In genomic region chr11:13366266-13367026, GRCh38 we compare ENCODE assay signal across 20 cellular contexts.
"Had no signal": no experiment of that assay in that cellular context is flagged by ENCODE, and none has a peak within 500 bp of the region (broad histone marks: within the 10 kb centered on the region; RNA-seq: fewer than 3 reads in every experiment).

No MANE protein-coding gene starts in this region.

- ATAC-seq: foreskin keratinocyte; mucosa of descending colon; naive thymus-derived CD8-positive, alpha-beta T cell; psoas muscle; sciatic nerve; stimulated activated naive B cell treated with anti-CD40 and anti-IgM and Interleukin-4, amounts not matched to agents 10 μg/mL and 1 μg/mL and 100 μg/mL, for 72 hours had no signal

- H3K9me3 Mint-ChIP-seq: dendritic cell treated with granulocyte-macrophage colony-stimulating factor and Interleukin-4, amounts not matched to agents 40 ng/mL and 50 ng/mL, for 4 days; naive thymus-derived CD8-positive, alpha-beta T cell; stimulated activated naive B cell treated with anti-CD40 and anti-IgM and Interleukin-4, amounts not matched to agents 10 μg/mL and 1 μg/mL and 100 μg/mL, for 72 hours; type B pancreatic cell had no signal

- DNase-seq: esophagus squamous epithelium; foreskin keratinocyte; kidney glomerular epithelial cell; mammary epithelial cell; mucosa of descending colon; naive thymus-derived CD8-positive, alpha-beta T cell; psoas muscle; spleen; stimulated activated CD4-positive, alpha-beta T cell treated with anti-CD3 and anti-CD28 coated beads, Interleukin-15, amount 100 ng/mL, for 24 hours; stimulated activated CD4-positive, alpha-beta T cell treated with anti-CD3 and anti-CD28 coated beads, Interleukin-1b, Interleukin-23, amount 100 ng/mL, for 48 hours; stimulated activated CD4-positive, alpha-beta T cell treated with anti-CD3 and anti-CD28 coated beads, Interleukin-4, amount 100 ng/mL, for 24 hours; stimulated activated naive B cell treated with anti-CD40 and anti-IgM and Interleukin-4, amounts not matched to agents 10 μg/mL and 1 μg/mL and 100 μg/mL, for 72 hours; stomach; substantia nigra; uterus had no signal

- H3K36me3 ChIP-seq: uterus had no signal

- H3K27ac Mint-ChIP-seq: dendritic cell treated with granulocyte-macrophage colony-stimulating factor and Interleukin-4, amounts not matched to agents 40 ng/mL and 50 ng/mL, for 4 days; stimulated activated naive B cell treated with anti-CD40 and anti-IgM and Interleukin-4, amounts not matched to agents 10 μg/mL and 1 μg/mL and 100 μg/mL, for 72 hours; type B pancreatic cell had no signal

- H2AFZ ChIP-seq: hepatocyte had no signal

- H3K4me1 Mint-ChIP-seq: naive thymus-derived CD8-positive, alpha-beta T cell; stimulated activated naive B cell treated with anti-CD40 and anti-IgM and Interleukin-4, amounts not matched to agents 10 μg/mL and 1 μg/mL and 100 μg/mL, for 72 hours had no signal

- H3K27me3 Mint-ChIP-seq: dendritic cell treated with granulocyte-macrophage colony-stimulating factor and Interleukin-4, amounts not matched to agents 40 ng/mL and 50 ng/mL, for 4 days; naive thymus-derived CD8-positive, alpha-beta T cell; stimulated activated naive B cell treated with anti-CD40 and anti-IgM and Interleukin-4, amounts not matched to agents 10 μg/mL and 1 μg/mL and 100 μg/mL, for 72 hours; type B pancreatic cell had no signal

- H3K4me2 ChIP-seq: hepatocyte had no signal

- H3K9me3 ChIP-seq: esophagus squamous epithelium, mucosa of descending colon, neutrophil, psoas muscle, spleen, stomach, uterus had no signal

- H3K79me2 ChIP-seq: hepatocyte had no signal

- H3K4me3 Mint-ChIP-seq: dendritic cell treated with granulocyte-macrophage colony-stimulating factor and Interleukin-4, amounts not matched to agents 40 ng/mL and 50 ng/mL, for 4 days; naive thymus-derived CD8-positive, alpha-beta T cell; stimulated activated naive B cell treated with anti-CD40 and anti-IgM and Interleukin-4, amounts not matched to agents 10 μg/mL and 1 μg/mL and 100 μg/mL, for 72 hours; type B pancreatic cell had no signal

- H3K4me3 ChIP-seq: esophagus squamous epithelium, hepatocyte, mucosa of descending colon, psoas muscle, spleen, stomach, uterus had no signal

- H3K4me1 ChIP-seq: esophagus squamous epithelium, foreskin keratinocyte, psoas muscle, spleen, stomach, uterus had no signal

- H3K27ac ChIP-seq: esophagus squamous epithelium, foreskin keratinocyte, hepatocyte, neutrophil, psoas muscle, spleen, stomach, uterus had no signal

- H3K27me3 ChIP-seq: esophagus squamous epithelium, foreskin keratinocyte, hepatocyte, neutrophil, spleen, stomach, uterus had no signal
